In genomic region chr16:85588562-85589503, GRCh38 we compare ENCODE assay signal across 24 cellular contexts.
"Had no signal": no experiment of that assay in that cellular context is flagged by ENCODE, and none has a peak within 500 bp of the region (broad histone marks: within the 10 kb centered on the region; RNA-seq: fewer than 3 reads in every experiment).

No MANE protein-coding gene starts in this region.

- H3K27ac ChIP-seq: breast epithelium, colonic mucosa, esophagus muscularis mucosa, spleen, upper lobe of right lung had no signal

- H3K4me3 Mint-ChIP-seq: activated naive CD8-positive, alpha-beta T cell treated with anti-CD3 and anti-CD28 coated beads for 36 hours; activated T-cell treated with anti-CD3 and anti-CD28 coated beads, Interleukin-2, amount 50 U/mL, for 4 hours; effector memory CD8-positive, alpha-beta T cell; natural killer cell treated with Interleukin-12 subunit alpha and Interleukin-12 subunit beta and Interleukin-15 and Interleukin-18, amount 100 ng/mL, for 72 hours; WTC11 had no signal

- FAIRE-seq: endothelial cell of umbilical vein, frontal cortex, islet of Langerhans had no signal

- H3K9me3 ChIP-seq: breast epithelium, colonic mucosa, esophagus muscularis mucosa, spleen, upper lobe of right lung had no signal

- H3K27me3 ChIP-seq: breast epithelium, colonic mucosa, esophagus muscularis mucosa, spleen, upper lobe of right lung had no signal

- H3K36me3 Mint-ChIP-seq: activated naive CD8-positive, alpha-beta T cell treated with anti-CD3 and anti-CD28 coated beads for 36 hours; natural killer cell treated with Interleukin-12 subunit alpha and Interleukin-12 subunit beta and Interleukin-15 and Interleukin-18, amount 100 ng/mL, for 72 hours; WTC11 had no signal

- ATAC-seq: activated T-cell treated with anti-CD3 and anti-CD28 coated beads, Interleukin-2, amount 50 U/mL, for 4 hours; effector memory CD8-positive, alpha-beta T cell; left ventricle myocardium superior; natural killer cell treated with Interleukin-12 subunit alpha and Interleukin-12 subunit beta and Interleukin-15 and Interleukin-18, amount 100 ng/mL, for 72 hours; upper lobe of right lung; WTC11 had no signal

- DNase-seq: activated naive CD4-positive, alpha-beta T cell treated with Interleukin-2 at 50 U/mL for 16 hours; activated naive CD8-positive, alpha-beta T cell treated with anti-CD3 and anti-CD28 coated beads for 36 hours; activated T-cell treated with anti-CD3 and anti-CD28 coated beads, Interleukin-2, amount 50 U/mL, for 4 hours; colonic mucosa; dorsolateral prefrontal cortex; effector memory CD8-positive, alpha-beta T cell; head of caudate nucleus; left ventricle myocardium superior; mammary epithelial cell; midbrain; spleen; stimulated activated CD4-positive, alpha-beta T cell treated with anti-CD3 and anti-CD28 coated beads, Interleukin-4, amount 100 ng/mL, for 1 hour; stimulated activated naive CD4-positive, alpha-beta T cell treated with Interleukin-2 at 50 U/mL for 16 hours; T-helper 1 cell; T-helper 9 cell; upper lobe of right lung had no signal

- H3K27me3 Mint-ChIP-seq: activated naive CD8-positive, alpha-beta T cell treated with anti-CD3 and anti-CD28 coated beads for 36 hours; effector memory CD8-positive, alpha-beta T cell; natural killer cell treated with Interleukin-12 subunit alpha and Interleukin-12 subunit beta and Interleukin-15 and Interleukin-18, amount 100 ng/mL, for 72 hours had no signal

- H3K36me3 ChIP-seq: breast epithelium, colonic mucosa, esophagus muscularis mucosa, upper lobe of right lung had no signal

- H3K4me3 ChIP-seq: breast epithelium, colonic mucosa, dorsolateral prefrontal cortex, esophagus muscularis mucosa, spleen, upper lobe of right lung had no signal

- H3K27ac Mint-ChIP-seq: activated naive CD8-positive, alpha-beta T cell treated with anti-CD3 and anti-CD28 coated beads for 36 hours; activated T-helper 2 cell treated with anti-CD3 and anti-CD28 coated beads, Interferon-gamma antibody, Interleukin-2, Interleukin-4, amounts not matched to agents 10 μg/mL and 5 μg/mL and 100 μg/mL, durations not matched to agents 14 hours and 24 hours and 36 hours; effector memory CD8-positive, alpha-beta T cell; natural killer cell treated with Interleukin-12 subunit alpha and Interleukin-12 subunit beta and Interleukin-15 and Interleukin-18, amount 100 ng/mL, for 72 hours; WTC11 had no signal

- H3K9me3 Mint-ChIP-seq: activated naive CD8-positive, alpha-beta T cell treated with anti-CD3 and anti-CD28 coated beads for 36 hours; activated T-cell treated with anti-CD3 and anti-CD28 coated beads, Interleukin-2, amount 50 U/mL, for 4 hours; activated T-helper 2 cell treated with anti-CD3 and anti-CD28 coated beads, Interferon-gamma antibody, Interleukin-2, Interleukin-4, amounts not matched to agents 10 μg/mL and 5 μg/mL and 100 μg/mL, durations not matched to agents 14 hours and 24 hours and 36 hours; effector memory CD8-positive, alpha-beta T cell; natural killer cell treated with Interleukin-12 subunit alpha and Interleukin-12 subunit beta and Interleukin-15 and Interleukin-18, amount 100 ng/mL, for 72 hours; WTC11 had no signal

- H3K4me1 ChIP-seq: colonic mucosa, upper lobe of right lung had no signal
